Comparison of ENCODE assay signal across 34 cellular contexts in genomic region chr19:13868663-13869062, GRCh38. TPM values are rescaled to one million over a fixed set of nuclear protein-coding genes. Genes with fewer than 3 reads are reported as not detected.
"Had no signal": no experiment of that assay in that cellular context is flagged by ENCODE, and none has a peak within 500 bp of the region (broad histone marks: within the 10 kb centered on the region; RNA-seq: fewer than 3 reads in every experiment).

No MANE protein-coding gene starts in this region.

- H3K36me3 Mint-ChIP-seq: stimulated activated memory B cell treated with anti-CD40 and anti-IgM and Interleukin-4, amounts not matched to agents 10 μg/mL and 1 μg/mL and 100 μg/mL, for 72 hours had no signal

- H3K4me3 Mint-ChIP-seq: activated naive CD4-positive, alpha-beta T cell treated with anti-CD3 and anti-CD28 coated beads, Interleukin-2, amount 50 U/mL, for 24 hours; activated naive CD8-positive, alpha-beta T cell treated with anti-CD3 and anti-CD28 coated beads, Interleukin-2, amount 50 U/mL, for 24 hours; activated T-cell treated with anti-CD3 and anti-CD28 coated beads, Interleukin-2, amount 50 U/mL, for 24 hours; natural killer cell treated with Interleukin-12 subunit alpha and Interleukin-12 subunit beta and Interleukin-15 and Interleukin-18, amount 100 ng/mL, for 72 hours; stimulated activated memory B cell treated with anti-CD40 and anti-IgM and Interleukin-4, amounts not matched to agents 10 μg/mL and 1 μg/mL and 100 μg/mL, for 72 hours; stimulated activated naive CD8-positive, alpha-beta T cell treated with anti-CD3 and anti-CD28 coated beads, Interleukin-15, amount 100 ng/mL, for 72 hours; T-helper 1 cell treated with Interleukin-12 subunit alpha and Interleukin-12 subunit beta and Interleukin-4 antibody, amounts not matched to agents 30 μg/mL and 1 μg/mL, for 36 hours had no signal

- H3K27ac Mint-ChIP-seq: activated naive CD4-positive, alpha-beta T cell treated with anti-CD3 and anti-CD28 coated beads, Interleukin-2, amount 50 U/mL, for 24 hours; activated naive CD8-positive, alpha-beta T cell treated with anti-CD3 and anti-CD28 coated beads, Interleukin-2, amount 50 U/mL, for 24 hours; activated T-cell treated with anti-CD3 and anti-CD28 coated beads, Interleukin-2, amount 50 U/mL, for 24 hours; activated T-helper 2 cell treated with anti-CD3 and anti-CD28 coated beads, Interferon-gamma antibody, Interleukin-2, Interleukin-4, amounts not matched to agents 10 μg/mL and 5 μg/mL and 100 μg/mL, durations not matched to agents 14 hours and 24 hours and 36 hours; natural killer cell treated with Interleukin-12 subunit alpha and Interleukin-12 subunit beta and Interleukin-15 and Interleukin-18, amount 100 ng/mL, for 72 hours; stimulated activated memory B cell treated with anti-CD40 and anti-IgM and Interleukin-4, amounts not matched to agents 10 μg/mL and 1 μg/mL and 100 μg/mL, for 72 hours; T-helper 1 cell treated with Interleukin-12 subunit alpha and Interleukin-12 subunit beta and Interleukin-4 antibody, amounts not matched to agents 30 μg/mL and 1 μg/mL, for 36 hours had no signal

- H3K9me3 Mint-ChIP-seq: activated naive CD4-positive, alpha-beta T cell treated with anti-CD3 and anti-CD28 coated beads, Interleukin-2, amount 50 U/mL, for 24 hours; activated naive CD8-positive, alpha-beta T cell treated with anti-CD3 and anti-CD28 coated beads, Interleukin-2, amount 50 U/mL, for 24 hours; activated T-cell treated with anti-CD3 and anti-CD28 coated beads, Interleukin-2, amount 50 U/mL, for 24 hours; activated T-helper 2 cell treated with anti-CD3 and anti-CD28 coated beads, Interferon-gamma antibody, Interleukin-2, Interleukin-4, amounts not matched to agents 10 μg/mL and 5 μg/mL and 100 μg/mL, durations not matched to agents 14 hours and 24 hours and 36 hours; natural killer cell treated with Interleukin-12 subunit alpha and Interleukin-12 subunit beta and Interleukin-15 and Interleukin-18, amount 100 ng/mL, for 72 hours; stimulated activated memory B cell treated with anti-CD40 and anti-IgM and Interleukin-4, amounts not matched to agents 10 μg/mL and 1 μg/mL and 100 μg/mL, for 72 hours; stimulated activated naive CD8-positive, alpha-beta T cell treated with anti-CD3 and anti-CD28 coated beads, Interleukin-15, amount 100 ng/mL, for 72 hours; T-helper 1 cell treated with Interleukin-12 subunit alpha and Interleukin-12 subunit beta and Interleukin-4 antibody, amounts not matched to agents 30 μg/mL and 1 μg/mL, for 36 hours had no signal

- H3K9me3 ChIP-seq: esophagus squamous epithelium, left ventricle myocardium inferior, neutrophil, pancreas, right atrium auricular region, thyroid gland, upper lobe of left lung, vagina had no signal

- H3K27me3 ChIP-seq: pancreas, right atrium auricular region, thyroid gland, vagina had no signal

- H3K4me3 ChIP-seq: esophagus squamous epithelium, left ventricle myocardium inferior, lung, pancreas, right atrium auricular region, smooth muscle cell, thyroid gland, upper lobe of left lung, vagina had no signal

- FAIRE-seq: colon, islet of Langerhans, pancreas, TTC549 had no signal

- DNase-seq: activated CD4-positive, alpha-beta T cell treated with anti-CD3 and anti-CD28 coated beads for 4 hours; activated CD4-positive, alpha-beta T cell treated with anti-CD3 and anti-CD28 coated beads, Interleukin-2, amount 50 U/mL, for 4 hours; activated CD8-positive, alpha-beta memory T cell treated with anti-CD3 and anti-CD28 coated beads, Interleukin-2, amount 50 U/mL, for 48 hours; activated naive CD8-positive, alpha-beta T cell treated with anti-CD3 and anti-CD28 coated beads, Interleukin-2, amount 50 U/mL, for 24 hours; activated T-cell treated with anti-CD3 and anti-CD28 coated beads, Interleukin-2, amount 50 U/mL, for 24 hours; dermis blood vessel endothelial cell; effector CD4-positive, alpha-beta T cell; esophagus squamous epithelium; foreskin melanocyte; left ventricle myocardium inferior; mesendoderm; stimulated activated CD4-positive, alpha-beta T cell treated with anti-CD3 and anti-CD28 coated beads, Interleukin-1b, Interleukin-23, amount 100 ng/mL, for 48 hours; stimulated activated CD8-positive, alpha-beta memory T cell treated with anti-CD3 and anti-CD28 coated beads, Interleukin-4, amount 100 ng/mL, for 48 hours; stimulated activated naive CD8-positive, alpha-beta T cell treated with anti-CD3 and anti-CD28 coated beads, Interleukin-15, amount 100 ng/mL, for 72 hours; substantia nigra; T-helper 9 cell; thyroid gland had no signal

- H3K4me2 ChIP-seq: smooth muscle cell had no signal

- H3K36me3 ChIP-seq: esophagus squamous epithelium, left ventricle myocardium inferior, neutrophil, pancreas, right atrium auricular region, thyroid gland, upper lobe of left lung, vagina had no signal

RNA-seq across cellular contexts. Expression of gene NANOS3, which starts 8.3 kb away (rescaled TPM):
- total RNA-seq: dermis blood vessel endothelial cell, esophagus squamous epithelium, mononuclear cell, pulmonary artery endothelial cell, right atrium auricular region, smooth muscle cell, thyroid gland, vagina had no signal
